Comparison of ENCODE assay signal across 14 cellular contexts in genomic region chr1:157595356-157595755, GRCh38. TPM values are rescaled to one million over a fixed set of nuclear protein-coding genes. Genes with fewer than 3 reads are reported as not detected.
DNase-seq lines count a peak whose midpoint lies in the region; ATAC-seq and TF ChIP-seq lines count a peak whose summit lies in the region.
"Had no signal": no experiment of that assay in that cellular context is flagged by ENCODE, and none has a peak within 500 bp of the region (broad histone marks: within the 10 kb centered on the region; RNA-seq: fewer than 3 reads in every experiment).

No MANE protein-coding gene starts in this region.

- H3K4me1 ChIP-seq in gastrocnemius medialis = no peaks in the 10 kb centered on the region

- peaks cover 0 to 12% of the 10 kb centered on the region in 2 donors for H3K27me3 Mint-ChIP-seq in effector memory CD8-positive, alpha-beta T cell

- intact Hi-C loops in gastrocnemius medialis (cut with DNase I; ENCODE audit: low total_unique reads) = no loop called here

- peaks cover 3% of the 10 kb centered on the region for H3K36me3 Mint-ChIP-seq in effector memory CD8-positive, alpha-beta T cell (ENCODE audit: insufficient read depth)
- H3K36me3 Mint-ChIP-seq: brain had no signal

- H3K36me3 ChIP-seq in gastrocnemius medialis = no peaks in the 10 kb centered on the region

- DNase-seq in AML-193 (lab: John Stamatoyannopoulos, UW) = peak; percentile 83 to 84
- DNase-seq in NAMALWA (ENCODE audit: low spot score) = peak; percentile 67
- no peak for DNase-seq in effector memory CD8-positive, alpha-beta T cell
- no peak for DNase-seq in DMS79 treated with DMSO at 0.1 percent for 48 hours (lab: John Stamatoyannopoulos, UW)
- DNase-seq in G401 (ENCODE audit: low spot score) = no peak
- DNase-seq in gastrocnemius medialis = no peak
- DNase-seq: activated CD4-positive, alpha-beta T cell treated with anti-CD3 and anti-CD28 coated beads for 1 hour; NCI-H2107; nephron progenitor cell had no signal

- H3K27me3 ChIP-seq in gastrocnemius medialis = no peaks in the 10 kb centered on the region

- H3K4me3 ChIP-seq in gastrocnemius medialis = no peak overlapping the region
- H3K4me3 ChIP-seq: GM23338 had no signal

- peaks cover 7 to 11% of the 10 kb centered on the region in 2 donors for H3K4me1 Mint-ChIP-seq in effector memory CD8-positive, alpha-beta T cell (ENCODE audit: low read depth in 2 of 2)
- H3K4me1 Mint-ChIP-seq: brain, GM23338, nephron progenitor cell had no signal

- no peak overlapping the region for H3K27ac ChIP-seq in gastrocnemius medialis

- TF ChIP-seq POLR2A in gastrocnemius medialis (IDR thresholded peaks at IDR 0.05) = no peak

- no peak overlapping the region for H3K27ac Mint-ChIP-seq in effector memory CD8-positive, alpha-beta T cell
- H3K27ac Mint-ChIP-seq: brain, GM23338, nephron progenitor cell had no signal

- ATAC-seq in GM19324 (IDR thresholded peaks at IDR 0.05; ENCODE audit: low FRiP score, unreplicated experiment) (peak; percentile 65), HG02943 (IDR thresholded peaks at IDR 0.05; ENCODE audit: low read depth, unreplicated experiment) (peak; percentile 61), gastrocnemius medialis (no peak)
- ATAC-seq in effector memory CD8-positive, alpha-beta T cell (replicated peaks) = no peak
- ATAC-seq: GM23338 had no signal

- H3K9me3 Mint-ChIP-seq in effector memory CD8-positive, alpha-beta T cell = no peaks in the 10 kb centered on the region
- H3K9me3 Mint-ChIP-seq: brain, GM23338, nephron progenitor cell had no signal

- in situ Hi-C loops in G401 (cut with HindIII; ENCODE audit: low sequenced_read_pairs) = no loop called here
- in situ Hi-C loops in gastrocnemius medialis (cut with MboI; ENCODE audit: low sequenced_read_pairs in 4 of 4) = loop anchor here in 1 of 4 donors (25.0 kb wide), 1 partner anchor 517 kb away; no protein-coding TSS in a partner anchor

- no peaks in the 10 kb centered on the region for H3K9me3 ChIP-seq in gastrocnemius medialis

- no peak overlapping the region for H3K4me3 Mint-ChIP-seq in effector memory CD8-positive, alpha-beta T cell
- H3K4me3 Mint-ChIP-seq: brain, GM23338, nephron progenitor cell had no signal

- no peak for TF ChIP-seq CTCF in gastrocnemius medialis (IDR thresholded peaks at IDR 0.05 in 4 of 5, conservative IDR thresholded peaks at IDR 0.05 in 1 of 5)

RNA-seq across cellular contexts. Expression of gene FCRL4, which starts 2.5 kb away (rescaled TPM):
- not detected in 2 replicates for total RNA-seq in G401 (2014; rRNA removed; shearing (Covaris generic))
- total RNA-seq in gastrocnemius medialis = not detected
- total RNA-seq: glomerular endothelial cell, GM23338 had no signal

RNA-seq across cellular contexts. Expression of gene FCRL5, which starts 43.0 kb away (rescaled TPM):
- not detected in 2 replicates for total RNA-seq in G401 (2014; rRNA removed; shearing (Covaris generic))
- not detected for total RNA-seq in gastrocnemius medialis
- total RNA-seq: glomerular endothelial cell had no signal

Comparison
In these comparisons a context has a peak if more than half of its experiments do, and no peak if none do; other contexts are left out.
1. DNase-seq: peak in AML-193 (2 of 2) and NAMALWA (single experiment); none in effector memory CD8-positive, alpha-beta T cell (0 of 3), DMS79 treated with DMSO at 0.1 percent for 48 hours (single experiment), G401 (single experiment) and gastrocnemius medialis (0 of 2).
2. ATAC-seq: peak in GM19324 (single experiment) and HG02943 (single experiment); none in effector memory CD8-positive, alpha-beta T cell (single experiment) and gastrocnemius medialis (0 of 2).